ENCODE assay signal across 1 cellular context in genomic region chr9:129198737-129199435, GRCh38.
TF ChIP-seq lines count a peak whose summit lies in the region.

No MANE protein-coding gene starts in this region.

TF ChIP-seq in IMR-90, 13 proteins besides CTCF, POLR2A, EP300 and RAD21:
- no peak for TF ChIP-seq USF2 (IDR thresholded peaks at IDR 0.05; ENCODE audit: low read depth, low read length)
- no peak for TF ChIP-seq NFE2L2 (IDR thresholded peaks at IDR 0.05; ENCODE audit: low read depth, low read length)
- no peak for TF ChIP-seq MXI1 (IDR thresholded peaks at IDR 0.05; ENCODE audit: borderline replicate concordance, low read depth, low read length)
- TF ChIP-seq RCOR1 (IDR thresholded peaks at IDR 0.05; ENCODE audit: insufficient replicate concordance, low read length), result no peak
- TF ChIP-seq, protein P1, sequence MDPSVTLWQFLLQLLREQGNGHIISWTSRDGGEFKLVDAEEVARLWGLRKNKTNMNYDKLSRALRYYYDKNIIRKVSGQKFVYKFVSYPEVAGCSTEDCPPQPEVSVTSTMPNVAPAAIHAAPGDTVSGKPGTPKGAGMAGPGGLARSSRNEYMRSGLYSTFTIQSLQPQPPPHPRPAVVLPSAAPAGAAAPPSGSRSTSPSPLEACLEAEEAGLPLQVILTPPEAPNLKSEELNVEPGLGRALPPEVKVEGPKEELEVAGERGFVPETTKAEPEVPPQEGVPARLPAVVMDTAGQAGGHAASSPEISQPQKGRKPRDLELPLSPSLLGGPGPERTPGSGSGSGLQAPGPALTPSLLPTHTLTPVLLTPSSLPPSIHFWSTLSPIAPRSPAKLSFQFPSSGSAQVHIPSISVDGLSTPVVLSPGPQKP (IDR thresholded peaks at IDR 0.05; ENCODE audit: borderline replicate concordance, low read depth, low read length), result no peak
- TF ChIP-seq MAFK (IDR thresholded peaks at IDR 0.05; ENCODE audit: low read depth, low read length), result no peak
- no peak for TF ChIP-seq CEBPB (IDR thresholded peaks at IDR 0.05; ENCODE audit: low read depth, low read length)
- no peak for TF ChIP-seq FOS (IDR thresholded peaks at IDR 0.05; ENCODE audit: low read depth, low read length)
- no peak for TF ChIP-seq CHD1 (IDR thresholded peaks at IDR 0.05; ENCODE audit: low read depth, low read length)
- TF ChIP-seq BHLHE40 (IDR thresholded peaks at IDR 0.05; ENCODE audit: low read depth, low read length), result no peak
- no peak for TF ChIP-seq RFX5 (IDR thresholded peaks at IDR 0.05; ENCODE audit: low read depth, low read length)
- no peak for TF ChIP-seq SMC3 (IDR thresholded peaks at IDR 0.05; ENCODE audit: low read depth, low read length)
- TF ChIP-seq MAZ (IDR thresholded peaks at IDR 0.05; ENCODE audit: borderline replicate concordance, low read depth, low read length), result no peak
